In genomic region chr7:44106311-44107065, GRCh38 we compare ENCODE assay signal across 15 cellular contexts. TPM values are rescaled to one million over a fixed set of nuclear protein-coding genes. Genes with fewer than 3 reads are reported as not detected.
DNase-seq lines count a peak whose midpoint lies in the region; ATAC-seq and TF ChIP-seq lines count a peak whose summit lies in the region.
"Had no signal": no experiment of that assay in that cellular context is flagged by ENCODE, and none has a peak within 500 bp of the region (broad histone marks: within the 10 kb centered on the region; RNA-seq: fewer than 3 reads in every experiment).

No MANE protein-coding gene starts in this region.

- H4K91ac ChIP-seq in neuronal stem cell (ENCODE audit: low read depth, low read length, poor library complexity), result no peak overlapping the region

- no peaks in the 10 kb centered on the region for H3K9me3 Mint-ChIP-seq in T-cell
- H3K9me3 Mint-ChIP-seq: activated T-cell treated with anti-CD3 and anti-CD28 coated beads, Interleukin-2, amount 50 U/mL, for 4 hours had no signal

- H4K20me1 ChIP-seq in OCI-LY7 (ENCODE audit: insufficient read depth, low read length), result no peaks in the 10 kb centered on the region

- no peak overlapping the region for H3K4ac ChIP-seq in neuronal stem cell (ENCODE audit: low read length)

- POLR2A ChIA-PET in T-cell (lab: Charles Lee), result interaction anchor here in 1 of 2 donors (0.6 kb wide), 1 partner anchor 31 kb away, joined by 4 read pairs; no protein-coding TSS in a partner anchor
- POLR2A ChIA-PET in OCI-LY7 (lab: Charles Lee), result interaction anchor here (0.6 to 1.5 kb wide), 3 partner anchors 17 to 326 kb away, joined by 3 to 5 read pairs (median 4); partner anchors contain the start of gene POLD2

- no peaks in the 10 kb centered on the region for H3K4me1 ChIP-seq in colonic mucosa
- peaks cover 8 to 10% of the 10 kb centered on the region in 2 donors for H3K4me1 ChIP-seq in neuronal stem cell (ENCODE audit: control insufficient read depth in 2 of 2, insufficient read depth in 1 of 2, low read depth in 1 of 2, low read length in 2 of 2)
- H3K4me1 ChIP-seq in transverse colon, result peaks cover 0 to 12% (median 2%) of the 10 kb centered on the region in 4 donors
- H3K4me1 ChIP-seq in gastrocnemius medialis, result peaks cover 0 to 8% of the 10 kb centered on the region in 2 donors
- H3K4me1 ChIP-seq in OCI-LY7 (ENCODE audit: insufficient read depth, low read length, poor library complexity, severe bottlenecking), result peaks cover 49% of the 10 kb centered on the region
- H3K4me1 ChIP-seq: pancreas had no signal

- no peak overlapping the region for H2AK5ac ChIP-seq in neuronal stem cell (ENCODE audit: low read depth, low read length)

- H3K23ac ChIP-seq in neuronal stem cell (ENCODE audit: low read depth, low read length, poor library complexity), result no peak overlapping the region

- intact Hi-C loops in colonic mucosa (cut with DNase I) (no loop called here), transverse colon (cut with DNase I; ENCODE audit: low total_unique reads) (no loop called here), gastrocnemius medialis (cut with DNase I; ENCODE audit: low total_unique reads) (no loop called here), OCI-LY7 (cut with micrococcal nuclease; ENCODE audit: unreplicated experiment) (no loop called here)

- no TSS peak for BruUV-seq in OCI-LY7 (replicated peaks; lab: Mats Ljungman, UMichigan)

- no peak overlapping the region for H2BK120ac ChIP-seq in neuronal stem cell (ENCODE audit: low read depth, low read length)

- H3K27ac Mint-ChIP-seq in T-cell, result peak overlapping the region; percentile 74 to 84

- H3K4me3 Mint-ChIP-seq in T-cell, result peak overlapping the region in 1 of 3 donors; percentile 79

- no peaks in the 10 kb centered on the region for H3K9me3 ChIP-seq in colonic mucosa
- H3K9me3 ChIP-seq in neuronal stem cell (replicated peaks in 1 of 2; ENCODE audit: control insufficient read depth in 2 of 2, insufficient read depth in 1 of 2, low read depth in 1 of 2, low read length in 2 of 2), result no peaks in the 10 kb centered on the region
- H3K9me3 ChIP-seq in transverse colon, result no peaks in the 10 kb centered on the region
- no peaks in the 10 kb centered on the region for H3K9me3 ChIP-seq in gastrocnemius medialis
- no peaks in the 10 kb centered on the region for H3K9me3 ChIP-seq in OCI-LY7 (ENCODE audit: low read length)
- H3K9me3 ChIP-seq: MG63, pancreas had no signal

- no peaks in the 10 kb centered on the region for H3K36me3 Mint-ChIP-seq in T-cell

- peak overlapping the region; percentile 7 for H3K27ac ChIP-seq in colonic mucosa
- H3K27ac ChIP-seq in neuronal stem cell (replicated peaks; ENCODE audit: low read length), result no peak overlapping the region
- H3K27ac ChIP-seq in transverse colon, result peak overlapping the region; percentile 77 to 92 (median 86)
- peak overlapping the region in 2 of 4 donors; percentile 64 to 73 for H3K27ac ChIP-seq in gastrocnemius medialis
- no peak overlapping the region for H3K27ac ChIP-seq in OCI-LY7 (ENCODE audit: low read depth, low read length, poor library complexity, severe bottlenecking)
- H3K27ac ChIP-seq: cardiac muscle cell, epithelial cell of prostate, pancreas had no signal

- H3K4me1 Mint-ChIP-seq in T-cell, result peaks cover 14 to 22% (median 18%) of the 10 kb centered on the region in 3 donors

- TF ChIP-seq CTCF in colonic mucosa (IDR thresholded peaks at IDR 0.05), result no peak
- TF ChIP-seq CTCF in transverse colon (IDR thresholded peaks at IDR 0.05), result no peak
- TF ChIP-seq CTCF in gastrocnemius medialis (IDR thresholded peaks at IDR 0.05 in 4 of 5, conservative IDR thresholded peaks at IDR 0.05 in 1 of 5), result no peak
- TF ChIP-seq CTCF in OCI-LY7 (conservative IDR thresholded peaks at IDR 0.05; ENCODE audit: low read length), result no peak

- H3K27me3 ChIP-seq in colonic mucosa (peaks cover 11% of the 10 kb centered on the region), neuronal stem cell (ENCODE audit: control insufficient read depth in 3 of 3, insufficient read depth in 3 of 3, low read depth in 1 of 3, low read length in 3 of 3) (peaks cover 0 to 8% (median 5%) of the 10 kb centered on the region in 3 experiments), transverse colon (peaks cover 26% of the 10 kb centered on the region), gastrocnemius medialis (peaks cover 8 to 10% (median 9%) of the 10 kb centered on the region in 3 donors)
- H3K27me3 ChIP-seq: cardiac muscle cell, MG63, pancreas had no signal

- H2BK5ac ChIP-seq in neuronal stem cell (ENCODE audit: low read length), result peak overlapping the region; percentile 13

- no peaks in the 10 kb centered on the region for H3K79me1 ChIP-seq in neuronal stem cell (ENCODE audit: low read depth, low read length)

- H3K9ac ChIP-seq in colonic mucosa (ENCODE audit: low read depth in 2 of 2, low read length in 2 of 2), result no peak overlapping the region
- H3K9ac ChIP-seq in neuronal stem cell (ENCODE audit: low read depth, low read length, poor library complexity), result no peak overlapping the region

- no peak overlapping the region for H2BK15ac ChIP-seq in neuronal stem cell (ENCODE audit: low read length)

- no peaks in the 10 kb centered on the region for H3K9me2 ChIP-seq in OCI-LY7 (ENCODE audit: insufficient read depth, low read length)

- H3K27me3 Mint-ChIP-seq in T-cell, result peaks cover 0 to 30% of the 10 kb centered on the region in 2 donors

- no peak overlapping the region for H3K18ac ChIP-seq in neuronal stem cell (ENCODE audit: low read length)

- no peak for ATAC-seq in T-cell (replicated peaks in 1 of 4)
- no peak for ATAC-seq in gastrocnemius medialis
- ATAC-seq: activated T-cell treated with anti-CD3 and anti-CD28 coated beads, Interleukin-2, amount 50 U/mL, for 4 hours; pancreas had no signal

- in situ Hi-C loops in transverse colon (cut with MboI; ENCODE audit: low pct_ligation_motif_present in 1 of 4, low pct_unique_long_range_greater_than_20kb in 1 of 4, low sequenced_read_pairs in 3 of 4) (no loop called here), gastrocnemius medialis (cut with MboI; ENCODE audit: low sequenced_read_pairs in 4 of 4) (no loop called here)

- H2AFZ ChIP-seq in neuronal stem cell (ENCODE audit: low read length) (no peak overlapping the region), OCI-LY7 (ENCODE audit: low read length) (no peak overlapping the region)

- CTCF ChIA-PET in T-cell (lab: Charles Lee), result interaction anchor here in 1 of 2 donors (0.6 kb wide), 1 partner anchor 16 kb away, joined by 3 read pairs; no protein-coding TSS in a partner anchor
- CTCF ChIA-PET in OCI-LY7 (lab: Charles Lee; ENCODE audit: unreplicated experiment), result no interaction called here

- H3K4me3 ChIP-seq in colonic mucosa (no peak overlapping the region), neuronal stem cell (ENCODE audit: low read length in 2 of 2) (no peak overlapping the region), transverse colon (peak overlapping the region in 1 of 4 donors; percentile 59), gastrocnemius medialis (no peak overlapping the region), OCI-LY7 (ENCODE audit: low read depth, low read length, poor library complexity, severe bottlenecking) (no peak overlapping the region)
- H3K4me3 ChIP-seq: cardiac muscle cell, pancreas had no signal

- no peak overlapping the region for H3K14ac ChIP-seq in neuronal stem cell (ENCODE audit: low read length)

- no peak overlapping the region for H2BK12ac ChIP-seq in neuronal stem cell (ENCODE audit: low read length)

- H3K36me3 ChIP-seq in colonic mucosa, result no peaks in the 10 kb centered on the region
- peaks cover 7 to 27% of the 10 kb centered on the region in 2 donors for H3K36me3 ChIP-seq in neuronal stem cell (replicated peaks in 1 of 2; ENCODE audit: control insufficient read depth in 2 of 2, insufficient read depth in 2 of 2, low read length in 2 of 2)
- H3K36me3 ChIP-seq in transverse colon, result no peaks in the 10 kb centered on the region
- H3K36me3 ChIP-seq in gastrocnemius medialis, result no peaks in the 10 kb centered on the region
- peaks cover 16% of the 10 kb centered on the region for H3K36me3 ChIP-seq in OCI-LY7 (ENCODE audit: insufficient read depth, low read length)
- H3K36me3 ChIP-seq: pancreas had no signal

- TF ChIP-seq POLR2A in transverse colon (IDR thresholded peaks at IDR 0.05) (no peak), gastrocnemius medialis (IDR thresholded peaks at IDR 0.05) (no peak)

- no peak overlapping the region for H3K4me2 ChIP-seq in neuronal stem cell (ENCODE audit: insufficient read depth, low read length, poor library complexity, severe bottlenecking)
- H3K4me2 ChIP-seq in OCI-LY7 (ENCODE audit: low read length), result no peak overlapping the region

- TF ChIP-seq EP300 in transverse colon (IDR thresholded peaks at IDR 0.05; ENCODE audit: low read depth), result no peak

- H4K8ac ChIP-seq in neuronal stem cell (ENCODE audit: low read depth, low read length), result no peak overlapping the region

- no peak for DNase-seq in T-cell
- DNase-seq in colonic mucosa, result no peak
- DNase-seq in neuronal stem cell (ENCODE audit: low spot score), result no peak
- no peak for DNase-seq in transverse colon
- no peak for DNase-seq in gastrocnemius medialis
- no peak for DNase-seq in OCI-LY7 (ENCODE audit: low spot score)
- no peak for DNase-seq in RKO (ENCODE audit: low spot score)
- DNase-seq: activated CD4-positive, alpha-beta T cell treated with anti-CD3 and anti-CD28 coated beads for 4 hours; activated T-cell treated with anti-CD3 and anti-CD28 coated beads, Interleukin-2, amount 50 U/mL, for 4 hours; mammary epithelial cell; MG63; stimulated activated CD4-positive, alpha-beta T cell treated with anti-CD3 and anti-CD28 coated beads, Interleukin-2, amount 100 ng/mL, for 24 hours had no signal

- WGBS in neuronal stem cell (ENCODE audit: extremely low coverage in 2 of 2, insufficient read length in 2 of 2, insufficient replicate concordance in 1 of 2), 2 donors, result no CpG with 5 or more reads among the region's 10 CpGs
- 87% methylated on average over 10 of the region's 10 CpGs; no CpG with 5 or more reads in 1 of the 2 donors for WGBS in transverse colon (ENCODE audit: low coverage in 1 of 2), 2 donors

- no peaks in the 10 kb centered on the region for H3K79me2 ChIP-seq in OCI-LY7 (ENCODE audit: insufficient read depth, low read depth, low read length)

RNA-seq across cellular contexts. Expression of gene AEBP1, which starts 2.3 kb away (rescaled TPM):
- total RNA-seq in T-cell (10 to 100 TPM; 18.1 to 28.4 (median 23.1) TPM), colonic mucosa (10 to 100 TPM; 21.4 to 30.4 TPM), transverse colon (100 to 1,000 TPM in 1 of 4 donors, 10 to 100 TPM in 3; 33.9 to 151 (median 89.0) TPM), gastrocnemius medialis (10 to 100 TPM in 2 of 4 donors, 1 to 10 TPM in 2; 5.8 to 23.6 (median 15.9) TPM), OCI-LY7 (2022) (35.0 and 42.2 TPM in 2 replicates)
- 24.7 TPM for polyA plus RNA-seq in neuronal stem cell (2013, experiment 1 of 2)
- 25.4 TPM for polyA plus RNA-seq in neuronal stem cell (2013, experiment 2 of 2)
- total RNA-seq in OCI-LY7 (2014; rRNA removed; shearing (Covaris generic)), result 62.9 and 64.2 TPM in 2 replicates

RNA-seq across cellular contexts. Expression of gene POLD2, which starts 16.9 kb away (rescaled TPM):
- 10 to 100 TPM; 53.4 to 85.1 (median 72.6) TPM for total RNA-seq in T-cell
- 100 to 1,000 TPM in 1 of 2 donors, 10 to 100 TPM in 1; 54.8 to 161 TPM for total RNA-seq in colonic mucosa
- polyA plus RNA-seq in neuronal stem cell (2013, experiment 1 of 2), result 157 TPM
- 156 TPM for polyA plus RNA-seq in neuronal stem cell (2013, experiment 2 of 2)
- total RNA-seq in transverse colon, result 10 to 100 TPM; 20.1 to 32.7 (median 22.7) TPM
- total RNA-seq in gastrocnemius medialis, result 10 to 100 TPM; 69.4 to 93.0 (median 77.7) TPM
- total RNA-seq in OCI-LY7 (2014; rRNA removed; shearing (Covaris generic)), result 205 and 230 TPM in 2 replicates
- total RNA-seq in OCI-LY7 (2022), result 261 and 271 TPM in 2 replicates

RNA-seq across cellular contexts. Expression of gene POLM, which starts 24.2 kb away (rescaled TPM):
- total RNA-seq in T-cell (10 to 100 TPM; 39.5 to 81.9 (median 70.7) TPM), colonic mucosa (10 to 100 TPM; 17.2 to 25.9 TPM), transverse colon (100 to 1,000 TPM in 2 of 4 donors, 10 to 100 TPM in 2; 54.3 to 340 (median 81.1) TPM), gastrocnemius medialis (10 to 100 TPM; 11.1 to 34.6 (median 17.3) TPM), OCI-LY7 (2022) (87.9 and 99.3 TPM in 2 replicates)
- polyA plus RNA-seq in neuronal stem cell (2013, experiment 1 of 2), result 9.9 TPM
- 8.9 TPM for polyA plus RNA-seq in neuronal stem cell (2013, experiment 2 of 2)
- total RNA-seq in OCI-LY7 (2014; rRNA removed; shearing (Covaris generic)), result 83.8 and 90.0 TPM in 2 replicates

RNA-seq across cellular contexts. Expression of gene MYL7, which starts 34.6 kb away (rescaled TPM):
- total RNA-seq in T-cell (not detected), colonic mucosa (1 to 10 TPM in 1 of 2 donors, not detected in 1; 2.2 TPM), transverse colon (not detected), gastrocnemius medialis (1 to 10 TPM in 1 of 4 donors, not detected in 3; 2.6 TPM), OCI-LY7 (2022) (not detected in 2 replicates)
- 0.07 TPM for polyA plus RNA-seq in neuronal stem cell (2013, experiment 1 of 2)
- not detected for polyA plus RNA-seq in neuronal stem cell (2013, experiment 2 of 2)
- total RNA-seq in OCI-LY7 (2014; rRNA removed; shearing (Covaris generic)), result not detected in 2 replicates

RNA-seq across cellular contexts. Expression of gene PGAM2, which starts 41.1 kb away (rescaled TPM):
- total RNA-seq in T-cell (1 to 10 TPM; 1.1 to 2.9 (median 1.7) TPM), colonic mucosa (under 1 TPM; 0.29 to 0.52 TPM), transverse colon (1 to 10 TPM in 1 of 4 donors, not detected in 3; 9.7 TPM), gastrocnemius medialis (100 to 1,000 TPM; 129 to 355 (median 306) TPM), OCI-LY7 (2022) (0.80 and 1.1 TPM in 2 replicates)
- 17.7 TPM for polyA plus RNA-seq in neuronal stem cell (2013, experiment 1 of 2)
- polyA plus RNA-seq in neuronal stem cell (2013, experiment 2 of 2), result 17.9 TPM
- 0.69 TPM in 1 of 2 replicates, not detected in the other for total RNA-seq in OCI-LY7 (2014; rRNA removed; shearing (Covaris generic))
- total RNA-seq: mammary epithelial cell had no signal
- polyA plus RNA-seq: mammary epithelial cell had no signal

Comparison
In these comparisons a context has a peak if more than half of its experiments do, and no peak if none do; other contexts are left out.
1. H3K27ac ChIP-seq: peak in colonic mucosa (single experiment) and transverse colon (4 of 4); none in neuronal stem cell (single experiment) and OCI-LY7 (single experiment).